In the genomic region with DNA sequence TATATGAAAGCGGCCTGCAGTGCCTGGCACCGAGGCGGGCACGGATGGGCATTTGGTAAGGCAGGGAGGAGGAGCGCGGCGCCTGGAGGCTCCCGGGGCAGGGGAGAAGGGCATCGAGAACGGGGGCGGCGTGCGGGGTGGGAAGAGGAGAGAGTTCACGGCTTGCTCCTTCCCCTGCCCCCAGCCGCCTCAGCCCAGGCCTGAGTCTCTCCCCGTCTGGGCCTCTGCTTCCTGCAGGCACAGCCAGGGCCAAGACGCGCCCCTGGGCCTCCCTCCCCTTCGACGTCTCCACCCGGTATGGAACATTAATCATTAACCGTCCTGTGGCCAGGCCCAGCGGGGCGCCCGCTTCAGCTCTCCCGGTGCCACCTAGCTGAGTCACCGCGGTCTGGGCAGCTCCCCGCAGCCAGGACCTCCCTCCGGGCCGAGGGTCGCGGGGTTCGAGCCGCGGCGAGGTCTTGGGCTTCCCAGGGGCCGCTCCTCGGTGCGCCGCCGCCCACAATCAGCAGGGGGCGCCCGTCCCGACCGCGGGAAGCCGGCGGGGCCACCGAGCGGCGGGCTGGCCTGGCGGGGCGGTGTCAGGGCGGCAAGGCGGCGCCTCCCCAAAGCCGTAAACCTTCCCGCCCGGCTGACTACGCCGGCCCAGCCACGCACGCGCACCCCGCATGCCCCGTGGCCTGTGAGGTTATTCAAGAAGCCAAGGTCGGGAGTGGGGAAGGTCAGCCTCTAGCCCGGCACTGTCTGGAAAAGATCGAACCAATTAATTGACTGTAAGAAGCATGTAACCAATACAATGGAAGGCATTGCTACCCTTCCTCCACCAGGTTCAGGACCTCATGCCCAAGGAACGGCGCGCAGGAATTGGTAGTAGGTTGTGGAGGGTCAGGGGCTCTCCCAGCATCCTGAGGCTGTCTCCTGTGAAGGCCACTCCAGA, we compare ENCODE assay signal across 8 cellular contexts. TPM values are rescaled to one million over a fixed set of nuclear protein-coding genes. Genes with fewer than 3 reads are reported as not detected.
DNase-seq lines count a peak whose midpoint lies in the region; ATAC-seq and TF ChIP-seq lines count a peak whose summit lies in the region.

No MANE protein-coding gene starts in this region.

- H3K9ac ChIP-seq in BLaER1 = 0 out of 2 replicates have a peak overlapping the region, but pooled peaks have one; percentile 35

- peaks cover 2% of the 10 kb centered on the region for H3K27me3 Mint-ChIP-seq in activated CD8-positive, alpha-beta T cell treated with anti-CD3 and anti-CD28 coated beads for 36 hours

- peak; percentile 64 for ATAC-seq in HG03439 (IDR thresholded peaks at IDR 0.05; ENCODE audit: unreplicated experiment)
- ATAC-seq in activated CD8-positive, alpha-beta T cell treated with anti-CD3 and anti-CD28 coated beads for 36 hours = peak; percentile 79

- H4K20me1 ChIP-seq in BLaER1 = no peaks in the 10 kb centered on the region

- peak; percentile 90 for TF ChIP-seq CTCF in activated CD8-positive, alpha-beta T cell treated with anti-CD3 and anti-CD28 coated beads for 36 hours (IDR thresholded peaks at IDR 0.05)

- DNase-seq in GM19240 (ENCODE audit: insufficient read length, low spot score) = peak; percentile 63
- peak; percentile 59 for DNase-seq in NCI-H748 (lab: John Stamatoyannopoulos, UW; ENCODE audit: unreplicated experiment)
- peak; percentile 81 for DNase-seq in activated CD8-positive, alpha-beta T cell treated with anti-CD3 and anti-CD28 coated beads for 36 hours
- peak; percentile 50 to 62 (median 56) for DNase-seq in effector memory CD4-positive, alpha-beta T cell
- DNase-seq in stimulated activated CD8-positive, alpha-beta memory T cell treated with anti-CD3 and anti-CD28 coated beads, Interleukin-15, amount 100 ng/mL, for 24 hours (ENCODE audit: low read depth) = peak; percentile 83

- H3K36me3 ChIP-seq in BLaER1 (no peaks in the 10 kb centered on the region), mesodermal cell (ENCODE audit: control insufficient read depth, insufficient read depth, low read length) (no peaks in the 10 kb centered on the region)
- no peaks in the 10 kb centered on the region for H3K36me3 ChIP-seq in effector memory CD4-positive, alpha-beta T cell (ENCODE audit: control insufficient read depth, insufficient read depth, low read length)

- 0 out of 2 replicates have a peak, but pooled peaks cover 5% of the 10 kb centered on the region for H3K27me3 ChIP-seq in BLaER1
- H3K27me3 ChIP-seq in effector memory CD4-positive, alpha-beta T cell (replicated peaks; ENCODE audit: control insufficient read depth, insufficient read depth, low read length, poor library complexity, severe bottlenecking) = no peaks in the 10 kb centered on the region

- H3K9me3 Mint-ChIP-seq in activated CD8-positive, alpha-beta T cell treated with anti-CD3 and anti-CD28 coated beads for 36 hours = no peaks in the 10 kb centered on the region

- CTCF ChIA-PET in activated CD8-positive, alpha-beta T cell treated with anti-CD3 and anti-CD28 coated beads for 36 hours (lab: Charles Lee) = interaction anchor here (0.7 to 5.0 kb wide), 52 partner anchors 9 to 1108 kb away, joined by 3 to 46 read pairs (median 4); partner anchors contain the start of genes KCNH1, RD3, SLC30A1 and TRAF5

- H3K27ac ChIP-seq in BLaER1 (peak overlapping the region; percentile 41; the same call in 1 of the 2 replicates), mesodermal cell (ENCODE audit: low read depth, low read length, severe bottlenecking) (no peak overlapping the region)
- H3K27ac ChIP-seq in effector memory CD4-positive, alpha-beta T cell (ENCODE audit: insufficient read depth, low read length, poor library complexity, severe bottlenecking) = no peak overlapping the region

- H3K4me3 ChIP-seq in BLaER1 (peak overlapping the region; percentile 52), mesodermal cell (ENCODE audit: extremely low read depth, insufficient read depth, low read length, poor library complexity, severe bottlenecking) (peak overlapping the region; percentile 8)
- H3K4me3 ChIP-seq in effector memory CD4-positive, alpha-beta T cell (ENCODE audit: insufficient read depth, low read depth, low read length, poor library complexity, severe bottlenecking) = peak overlapping the region; percentile 47

- H3K4me1 ChIP-seq in BLaER1 (peaks cover 29% of the 10 kb centered on the region), mesodermal cell (ENCODE audit: control insufficient read depth, insufficient read depth, low read length, poor library complexity, severe bottlenecking) (peaks cover 2% of the 10 kb centered on the region)
- peaks cover 7% of the 10 kb centered on the region for H3K4me1 ChIP-seq in effector memory CD4-positive, alpha-beta T cell (ENCODE audit: control insufficient read depth, insufficient read depth, low read length, poor library complexity, severe bottlenecking)

- H3K4me3 Mint-ChIP-seq in activated CD8-positive, alpha-beta T cell treated with anti-CD3 and anti-CD28 coated beads for 36 hours = peak overlapping the region; percentile 44

- H3K36me3 Mint-ChIP-seq in activated CD8-positive, alpha-beta T cell treated with anti-CD3 and anti-CD28 coated beads for 36 hours (ENCODE audit: low read depth) = no peaks in the 10 kb centered on the region

- 14 to 21% methylated on average over 29 to 65 of the region's 73 CpGs for WGBS in mesodermal cell (ENCODE audit: insufficient coverage in 2 of 2), 2 experiments

- peaks cover 24% of the 10 kb centered on the region for H3K4me1 Mint-ChIP-seq in activated CD8-positive, alpha-beta T cell treated with anti-CD3 and anti-CD28 coated beads for 36 hours (ENCODE audit: low read depth)

- intact Hi-C loops in activated CD8-positive, alpha-beta T cell treated with anti-CD3 and anti-CD28 coated beads for 36 hours (cut with micrococcal nuclease) = loop anchor here (2.0 to 10.0 kb wide), 2 partner anchors 139 to 191 kb away; partner anchors contain the start of gene TRAF5

- H3K4me2 ChIP-seq in BLaER1 = peak overlapping the region; percentile 82

- H3K27ac Mint-ChIP-seq in activated CD8-positive, alpha-beta T cell treated with anti-CD3 and anti-CD28 coated beads for 36 hours = peak overlapping the region; percentile 68

- no peaks in the 10 kb centered on the region for H3K9me3 ChIP-seq in BLaER1
- no peaks in the 10 kb centered on the region for H3K9me3 ChIP-seq in effector memory CD4-positive, alpha-beta T cell (ENCODE audit: control insufficient read depth, low read length)
- H3K9me3 ChIP-seq in mesodermal cell (ENCODE audit: control insufficient read depth, low read length) = no peaks in the 10 kb centered on the region

- POLR2A ChIA-PET in activated CD8-positive, alpha-beta T cell treated with anti-CD3 and anti-CD28 coated beads for 36 hours (lab: Charles Lee) = interaction anchor here (0.6 to 1.1 kb wide), 6 partner anchors 45 to 258 kb away, joined by 3 to 4 read pairs (median 4); no protein-coding TSS in a partner anchor

RNA-seq across cellular contexts. Expression of gene RD3, which starts 23.4 kb away (rescaled TPM):
- total RNA-seq in activated CD8-positive, alpha-beta T cell treated with anti-CD3 and anti-CD28 coated beads for 36 hours = not detected
- 0.22 TPM for polyA plus RNA-seq in mesodermal cell (2013, experiment 1 of 2)
- 0.20 TPM for polyA plus RNA-seq in mesodermal cell (2013, experiment 2 of 2)
